ENCODE assay signal across 9 cellular contexts in the genomic region with DNA sequence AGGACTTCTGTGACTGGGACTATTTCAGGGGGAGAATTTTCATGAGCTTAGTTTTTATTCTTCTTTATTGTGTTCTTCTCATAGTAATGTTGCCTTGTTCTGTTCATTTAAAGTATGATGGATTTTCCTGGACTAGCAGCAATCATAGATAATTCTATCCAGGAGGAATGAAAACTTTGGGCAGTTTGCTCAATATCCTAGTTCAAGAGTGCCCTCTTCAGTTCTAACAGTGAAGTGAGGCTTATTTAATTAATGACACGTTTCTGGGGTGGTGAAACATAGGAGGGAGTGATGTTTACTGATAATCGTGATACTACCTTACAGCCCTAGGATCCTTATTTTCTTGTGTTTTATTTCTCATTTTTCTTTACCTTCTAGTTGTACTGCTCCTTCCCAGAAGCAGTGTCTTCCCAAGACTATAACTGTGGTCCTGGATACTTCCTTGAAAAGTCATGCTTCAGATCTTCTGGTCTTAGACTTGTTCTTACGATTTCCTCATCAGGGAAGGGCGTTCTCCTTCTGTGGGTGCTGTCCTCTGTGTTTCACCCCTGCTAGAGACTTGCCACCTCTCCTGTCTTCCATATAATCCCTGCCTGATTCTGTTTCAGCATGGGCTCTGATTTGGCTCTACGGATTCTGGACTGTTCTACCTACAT. TPM values are rescaled to one million over a fixed set of nuclear protein-coding genes. Genes with fewer than 3 reads are reported as not detected.
DNase-seq lines count a peak whose midpoint lies in the region; ATAC-seq and TF ChIP-seq lines count a peak whose summit lies in the region.
"Had no signal": no experiment of that assay in that cellular context is flagged by ENCODE, and none has a peak within 500 bp of the region (broad histone marks: within the 10 kb centered on the region; RNA-seq: fewer than 3 reads in every experiment).

No MANE protein-coding gene starts in this region.

- in situ Hi-C loops in G401 (cut with HindIII; ENCODE audit: low sequenced_read_pairs) (no loop called here), SK-MEL-5 (cut with HindIII; ENCODE audit: low pct_unique_long_range_greater_than_20kb, low sequenced_read_pairs) (no loop called here)

- DNase-seq in G401 (ENCODE audit: low spot score), result peak; percentile 69
- DNase-seq in HT-29 (ENCODE audit: low spot score), result peak; percentile 81
- peak; percentile 68 for DNase-seq in SK-MEL-5 (ENCODE audit: low read depth, low spot score)
- peak in 1 of 2 donors; percentile 44 for DNase-seq in foreskin keratinocyte
- DNase-seq in retina, result peak; percentile 10
- DNase-seq in coronary artery (ENCODE audit: low spot score), result no peak
- DNase-seq in activated CD4-positive, alpha-beta T cell treated with anti-CD3 and anti-CD28 coated beads for 48 hours, result no peak

- ATAC-seq in foreskin keratinocyte, result peak; percentile 66
- ATAC-seq in activated CD4-positive, CD25-positive, alpha-beta regulatory T cell treated with anti-CD3 and anti-CD28 coated beads, Interleukin-2, amount 50 U/mL, for 24 hours, result no peak

- H3K27ac ChIP-seq in foreskin keratinocyte (no peak overlapping the region), coronary artery (no peak overlapping the region)
- H3K27ac ChIP-seq: neutrophil had no signal

- no peaks in the 10 kb centered on the region for H3K27me3 ChIP-seq in foreskin keratinocyte

- TF ChIP-seq CTCF in foreskin keratinocyte (conservative IDR thresholded peaks at IDR 0.05) (peak; percentile 88), coronary artery (IDR thresholded peaks at IDR 0.05) (no peak)

- H3K4me1 ChIP-seq in foreskin keratinocyte, result peaks cover 3% of the 10 kb centered on the region

- no peak overlapping the region for H3K4me3 ChIP-seq in coronary artery

RNA-seq across cellular contexts. Expression of gene CFAP95, which starts 57.4 kb away (rescaled TPM):
- not detected in 2 replicates for total RNA-seq in G401 (2014; rRNA removed; shearing (Covaris generic))
- not detected in 2 replicates for total RNA-seq in HT-29 (2014; rRNA removed; shearing (Covaris generic))
- not detected in 2 replicates for total RNA-seq in SK-MEL-5 (2014; rRNA removed; shearing (Covaris generic))
- polyA plus RNA-seq in SK-MEL-5 (2015; cell fraction: cytosol; rRNA removed), result not detected in 2 replicates
- not detected in 2 replicates for polyA plus RNA-seq in SK-MEL-5 (2015; cell fraction: nucleus; rRNA removed)
- not detected in 2 replicates for total RNA-seq in foreskin keratinocyte
- 0.26 TPM in 1 of 2 replicates, not detected in the other for polyA plus RNA-seq in foreskin keratinocyte

Comparison
In these comparisons a context has a peak if more than half of its experiments do, and no peak if none do; other contexts are left out.
1. DNase-seq: peak in G401 (single experiment), HT-29 (single experiment), SK-MEL-5 (single experiment) and retina (single experiment); none in coronary artery (single experiment) and activated CD4-positive, alpha-beta T cell treated with anti-CD3 and anti-CD28 coated beads for 48 hours (single experiment).